In genomic region chr7:46942574-46942973, GRCh38 we compare ENCODE assay signal across 2 cellular contexts.
TF ChIP-seq lines count a peak whose summit lies in the region.

No MANE protein-coding gene starts in this region.

TF ChIP-seq in HepG2, 621 proteins besides CTCF, POLR2A, EP300 and RAD21 (continued from another document):
- TF ChIP-seq NFKBIZ (CRISPR knock-in tag; IDR thresholded peaks at IDR 0.05), result no peak
- no peak for TF ChIP-seq SMARCE1 (IDR thresholded peaks at IDR 0.05; ENCODE audit: borderline replicate concordance)
- no peak for TF ChIP-seq FOXM1 (CRISPR knock-in tag; IDR thresholded peaks at IDR 0.05)

TF ChIP-seq in WTC11, 78 proteins besides CTCF, POLR2A, EP300 and RAD21 (continued from another document):
- TF ChIP-seq MLX (CRISPR knock-in tag; IDR thresholded peaks at IDR 0.05) (no peak), FOXP4 (CRISPR knock-in tag; IDR thresholded peaks at IDR 0.05) (no peak), MXD4 (CRISPR knock-in tag; IDR thresholded peaks at IDR 0.05; ENCODE audit: borderline replicate concordance) (no peak), HMGA2 (CRISPR knock-in tag; IDR thresholded peaks at IDR 0.05) (no peak), ZNF232 (CRISPR knock-in tag; IDR thresholded peaks at IDR 0.05) (no peak), E2F4 (CRISPR knock-in tag; IDR thresholded peaks at IDR 0.05; ENCODE audit: borderline replicate concordance, low read depth) (no peak), ATF6 (CRISPR knock-in tag; IDR thresholded peaks at IDR 0.05) (no peak), NFE2L1 (CRISPR knock-in tag; IDR thresholded peaks at IDR 0.05) (no peak), KAT7 (CRISPR knock-in tag; IDR thresholded peaks at IDR 0.05; ENCODE audit: borderline replicate concordance) (no peak), RORB (CRISPR knock-in tag; IDR thresholded peaks at IDR 0.05) (no peak), IRF2 (CRISPR knock-in tag; IDR thresholded peaks at IDR 0.05; ENCODE audit: borderline replicate concordance, low read depth) (no peak)
TF ChIP-seq in WTC11: peak in this region for 0.
